ENCODE assay signal across 8 cellular contexts in the genomic region with DNA sequence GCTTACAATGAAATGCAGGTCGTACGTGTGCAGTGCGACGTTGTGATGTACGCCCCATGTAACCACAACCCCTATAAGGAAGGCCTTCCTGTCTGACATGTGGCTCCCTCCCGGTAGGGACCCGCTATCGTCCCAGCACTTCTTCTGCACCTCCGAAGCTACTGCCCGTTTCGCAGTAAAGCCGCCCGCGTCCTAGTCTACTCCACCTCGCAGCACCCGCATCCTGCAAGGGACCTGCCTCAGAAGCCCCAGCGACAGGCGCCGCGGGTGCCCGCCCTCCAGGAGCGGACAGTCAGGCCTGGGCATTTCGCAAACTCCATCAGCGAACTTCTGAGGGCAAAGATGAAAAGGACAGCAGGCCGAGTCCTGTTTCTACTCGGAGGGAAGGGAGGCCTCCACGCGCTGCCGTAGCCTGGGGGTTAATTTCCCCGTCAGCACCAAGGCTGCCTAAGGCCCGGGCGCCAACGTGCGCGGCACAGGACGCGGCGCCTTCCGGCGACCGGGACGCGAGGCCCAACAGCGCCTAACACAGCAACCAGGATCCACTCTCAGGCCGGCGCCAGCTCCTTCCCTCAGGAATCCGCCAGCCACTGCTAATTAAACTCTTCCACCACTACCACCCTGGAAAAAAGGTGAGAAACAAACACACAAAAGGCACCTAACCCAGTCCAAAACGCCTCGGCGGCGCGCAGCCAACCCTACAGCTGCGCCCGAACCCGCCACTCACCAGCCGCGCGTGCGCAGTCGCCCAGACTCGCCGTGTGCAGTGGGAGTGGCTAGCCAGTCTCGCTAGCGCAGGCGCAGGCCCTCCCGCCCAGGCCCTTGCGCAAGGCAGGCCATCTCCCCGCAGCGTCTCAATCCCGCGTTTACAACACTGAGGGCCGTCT. TPM values are rescaled to one million over a fixed set of nuclear protein-coding genes. Genes with fewer than 3 reads are reported as not detected.
DNase-seq lines count a peak whose midpoint lies in the region; ATAC-seq and TF ChIP-seq lines count a peak whose summit lies in the region.

A gene with protein sequence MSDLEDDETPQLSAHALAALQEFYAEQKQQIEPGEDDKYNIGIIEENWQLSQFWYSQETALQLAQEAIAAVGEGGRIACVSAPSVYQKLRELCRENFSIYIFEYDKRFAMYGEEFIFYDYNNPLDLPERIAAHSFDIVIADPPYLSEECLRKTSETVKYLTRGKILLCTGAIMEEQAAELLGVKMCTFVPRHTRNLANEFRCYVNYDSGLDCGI (minus strand): TSS at position 768 of the 887 bp plus-strand sequence. CDS start 16,363 bp downstream, outside the sequence.

- no peaks in the 10 kb centered on the region for H3K4me1 ChIP-seq in BE2C

- TF ChIP-seq CTCF in BE2C (IDR thresholded peaks at IDR 0.05; ENCODE audit: low read depth, low read length): no peak

- peak; percentile 96 for ATAC-seq in GM19324 (IDR thresholded peaks at IDR 0.05; ENCODE audit: low FRiP score, unreplicated experiment)
- ATAC-seq in HG03460 (IDR thresholded peaks at IDR 0.05; ENCODE audit: unreplicated experiment): peak; percentile 88

- H3K4me3 Mint-ChIP-seq in activated CD4-positive, alpha-beta T cell treated with anti-CD3 and anti-CD28 coated beads, Interleukin-2, amount 10 ng/mL, durations not matched to agents 7 days and 5 days: peak within 1 kb of the TSS; percentile 82

- H3K4me3 ChIP-seq in BE2C (ENCODE audit: low read depth, low read length): peak within 1 kb of the TSS; percentile 83

- H3K9me3 Mint-ChIP-seq in activated CD4-positive, alpha-beta T cell treated with anti-CD3 and anti-CD28 coated beads, Interleukin-2, amount 10 ng/mL, durations not matched to agents 7 days and 5 days: peaks cover 21% of the 10 kb centered on the region

- peak; percentile 96 for DNase-seq in BE2C
- peak; percentile 79 to 97 for DNase-seq in NCI-H526 (lab: John Stamatoyannopoulos, UW)
- peak; percentile 95 for DNase-seq in activated CD4-positive, alpha-beta T cell treated with anti-CD3 and anti-CD28 coated beads, Interleukin-2, amount 10 ng/mL, durations not matched to agents 7 days and 5 days
- peak; percentile 26 for DNase-seq in cortex of kidney (lab: John Stamatoyannopoulos, UW)
- peak; percentile 98 for DNase-seq in left kidney (ENCODE audit: low read depth, low spot score)
- DNase-seq in stimulated activated CD4-positive, alpha-beta T cell treated with anti-CD3 and anti-CD28 coated beads, Interleukin-1b, Interleukin-23, amount 100 ng/mL, for 48 hours: peak; percentile 95

- H3K36me3 ChIP-seq in BE2C: no peaks in the 10 kb centered on the region

- no peaks in the 10 kb centered on the region for H3K27me3 ChIP-seq in BE2C

- POLR2A ChIA-PET in activated CD4-positive, alpha-beta T cell treated with anti-CD3 and anti-CD28 coated beads, Interleukin-2, amount 10 ng/mL, durations not matched to agents 7 days and 5 days (lab: Charles Lee): no interaction called here

- H3K36me3 Mint-ChIP-seq in activated CD4-positive, alpha-beta T cell treated with anti-CD3 and anti-CD28 coated beads, Interleukin-2, amount 10 ng/mL, durations not matched to agents 7 days and 5 days (ENCODE audit: low read depth): peaks cover 42% of the 10 kb centered on the region

- CTCF ChIA-PET in activated CD4-positive, alpha-beta T cell treated with anti-CD3 and anti-CD28 coated beads, Interleukin-2, amount 10 ng/mL, durations not matched to agents 7 days and 5 days (lab: Charles Lee): interaction anchor here (1.0 to 1.6 kb wide), 2 partner anchors 14 to 42 kb away, joined by 3 to 4 read pairs; no protein-coding TSS in a partner anchor

- H3K27ac Mint-ChIP-seq in activated CD4-positive, alpha-beta T cell treated with anti-CD3 and anti-CD28 coated beads, Interleukin-2, amount 10 ng/mL, durations not matched to agents 7 days and 5 days: peak within 1 kb of the TSS; percentile 99

- no peaks in the 10 kb centered on the region for H3K27me3 Mint-ChIP-seq in activated CD4-positive, alpha-beta T cell treated with anti-CD3 and anti-CD28 coated beads, Interleukin-2, amount 10 ng/mL, durations not matched to agents 7 days and 5 days

- H3K9me3 ChIP-seq in BE2C: no peaks in the 10 kb centered on the region

- peaks cover 37% of the 10 kb centered on the region for H3K4me1 Mint-ChIP-seq in activated CD4-positive, alpha-beta T cell treated with anti-CD3 and anti-CD28 coated beads, Interleukin-2, amount 10 ng/mL, durations not matched to agents 7 days and 5 days

RNA-seq across cellular contexts. Expression of the gene that starts here (rescaled TPM):
- 8.1 TPM for polyA plus RNA-seq in BE2C (2012; ENCODE audit: insufficient read depth, insufficient read length, low read depth)
- total RNA-seq in activated CD4-positive, alpha-beta T cell treated with anti-CD3 and anti-CD28 coated beads, Interleukin-2, amount 10 ng/mL, durations not matched to agents 7 days and 5 days: 10 to 100 TPM; 10.2 to 10.7 TPM

Comparison
In these comparisons a context has a peak if more than half of its experiments do, and no peak if none do; other contexts are left out.
1. Peak in every context shown above with its lines: DNase-seq, ATAC-seq and H3K4me3 ChIP-seq.
2. DNase-seq: peak in every context shown above with its lines; median percentile 98 in left kidney; 96 in BE2C; 95 in activated CD4-positive, alpha-beta T cell treated with anti-CD3 and anti-CD28 coated beads, Interleukin-2, amount 10 ng/mL, durations not matched to agents 7 days and 5 days; 95 in stimulated activated CD4-positive, alpha-beta T cell treated with anti-CD3 and anti-CD28 coated beads, Interleukin-1b, Interleukin-23, amount 100 ng/mL, for 48 hours; 88 in NCI-H526; 26 in cortex of kidney.